ENCODE assay signal across 20 cellular contexts in genomic region chr20:54223285-54223684, GRCh38. TPM values are rescaled to one million over a fixed set of nuclear protein-coding genes. Genes with fewer than 3 reads are reported as not detected.
"Had no signal": no experiment of that assay in that cellular context is flagged by ENCODE, and none has a peak within 500 bp of the region (broad histone marks: within the 10 kb centered on the region; RNA-seq: fewer than 3 reads in every experiment).

No MANE protein-coding gene starts in this region.

- H3K27me3 ChIP-seq: hepatocyte, sigmoid colon, stomach, uterus had no signal

- H3K27ac ChIP-seq: hepatocyte, left ventricle myocardium inferior, lower lobe of right lung, psoas muscle, sigmoid colon, skin epidermis, stomach, uterus had no signal

- H3K27ac Mint-ChIP-seq: memory B cell; natural killer cell treated with Interleukin-12 subunit alpha and Interleukin-12 subunit beta and Interleukin-15 and Interleukin-18, amount 100 ng/mL, for 72 hours; type B pancreatic cell had no signal

- H3K4me3 ChIP-seq: hepatocyte, left ventricle myocardium inferior, lower lobe of right lung, psoas muscle, sigmoid colon, skin epidermis, stomach, uterus had no signal

- H3K9me3 Mint-ChIP-seq: type B pancreatic cell had no signal

- ATAC-seq: effector memory CD8-positive, alpha-beta T cell; lower lobe of right lung; natural killer cell treated with Interleukin-12 subunit alpha and Interleukin-12 subunit beta and Interleukin-15 and Interleukin-18, amount 100 ng/mL, for 72 hours had no signal

- H3K36me3 ChIP-seq: left ventricle myocardium inferior, stomach, uterus had no signal

- H3K4me3 Mint-ChIP-seq: effector memory CD8-positive, alpha-beta T cell; memory B cell; natural killer cell treated with Interleukin-12 subunit alpha and Interleukin-12 subunit beta and Interleukin-15 and Interleukin-18, amount 100 ng/mL, for 72 hours; type B pancreatic cell had no signal

- H3K36me3 Mint-ChIP-seq: natural killer cell treated with Interleukin-12 subunit alpha and Interleukin-12 subunit beta and Interleukin-15 and Interleukin-18, amount 100 ng/mL, for 72 hours; type B pancreatic cell had no signal

- DNase-seq: effector memory CD8-positive, alpha-beta T cell; foreskin melanocyte; kidney; left cardiac atrium; left ventricle myocardium inferior; lower lobe of right lung; midbrain; psoas muscle; sigmoid colon; stimulated activated CD4-positive, alpha-beta T cell treated with anti-CD3 and anti-CD28 coated beads, Interleukin-2, amount 100 ng/mL, for 24 hours; stimulated activated CD4-positive, alpha-beta T cell treated with anti-CD3 and anti-CD28 coated beads, Interleukin-4, amount 100 ng/mL, for 4 hours; stimulated activated naive CD4-positive, alpha-beta T cell; stomach; uterus had no signal

- H3K4me1 ChIP-seq: uterus had no signal

- H3K27me3 Mint-ChIP-seq: effector memory CD8-positive, alpha-beta T cell; memory B cell; natural killer cell treated with Interleukin-12 subunit alpha and Interleukin-12 subunit beta and Interleukin-15 and Interleukin-18, amount 100 ng/mL, for 72 hours; type B pancreatic cell had no signal

- H3K9me3 ChIP-seq: left ventricle myocardium inferior, lower lobe of right lung, psoas muscle, sigmoid colon, stomach, uterus had no signal

RNA-seq across cellular contexts. Expression of gene CYP24A1, which starts 49.5 kb away (rescaled TPM):
- total RNA-seq: left cardiac atrium; left ventricle myocardium inferior; natural killer cell treated with Interleukin-12 subunit alpha and Interleukin-12 subunit beta and Interleukin-15 and Interleukin-18, amount 100 ng/mL, for 72 hours; osteoblast; psoas muscle; sigmoid colon; stomach had no signal
- polyA plus RNA-seq: hepatocyte had no signal
